Comparison of ENCODE assay signal across 3 cellular contexts in genomic region chr4:89587364-89587763, GRCh38.
"Had no signal": no experiment of that assay in that cellular context is flagged by ENCODE, and none has a peak within 500 bp of the region (broad histone marks: within the 10 kb centered on the region; RNA-seq: fewer than 3 reads in every experiment).

No MANE protein-coding gene starts in this region.

- H3K4me3 ChIP-seq: K562 had no signal

- ATAC-seq: HepG2, K562 had no signal

- H3K27ac ChIP-seq: HL-60 had no signal
